33 cellular contexts compared by ENCODE assay signal in the genomic region with DNA sequence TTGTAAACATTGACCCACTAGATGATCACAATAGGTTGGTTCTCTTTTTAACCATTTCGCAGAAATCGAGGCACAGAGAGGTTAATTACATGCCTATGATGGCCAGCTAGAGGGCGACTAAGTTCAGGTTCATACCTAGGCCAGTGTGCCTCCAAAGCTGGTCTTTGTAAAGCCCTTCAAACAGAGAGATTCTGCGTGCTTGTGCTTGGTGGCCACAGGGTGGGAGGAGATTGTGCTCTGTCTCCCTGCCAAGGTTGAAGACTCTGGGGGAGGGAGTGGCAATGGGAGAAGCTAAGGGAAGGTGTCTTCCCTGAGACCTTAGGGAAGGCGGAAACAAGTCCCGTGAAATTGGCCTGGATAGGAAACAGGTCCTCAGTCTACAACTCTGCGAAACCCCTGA.
"Had no signal": no experiment of that assay in that cellular context is flagged by ENCODE, and none has a peak within 500 bp of the region (broad histone marks: within the 10 kb centered on the region; RNA-seq: fewer than 3 reads in every experiment).

No MANE protein-coding gene starts in this region.

- H3K27ac Mint-ChIP-seq: activated CD4-positive, alpha-beta T cell treated with anti-CD3 and anti-CD28 coated beads for 36 hours; activated CD8-positive, alpha-beta memory T cell treated with anti-CD3 and anti-CD28 coated beads, Interleukin-2, amount 10 ng/mL, durations not matched to agents 7 days and 5 days; activated CD8-positive, alpha-beta T cell treated with anti-CD3 and anti-CD28 coated beads, Interleukin-2, amount 10 ng/mL, durations not matched to agents 7 days and 5 days; activated naive CD8-positive, alpha-beta T cell; activated T-cell treated with anti-CD3 and anti-CD28 coated beads, Interleukin-2, amount 50 U/mL, for 72 hours; immature natural killer cell; mesothelial cell of epicardium; nephron progenitor cell; stimulated activated memory B cell treated with anti-CD40 and anti-IgM and Interleukin-4, amounts not matched to agents 10 μg/mL and 1 μg/mL and 100 μg/mL, for 72 hours; stimulated activated naive CD8-positive, alpha-beta T cell treated with anti-CD3 and anti-CD28 coated beads, Interleukin-15, amount 100 ng/mL, for 72 hours; type B pancreatic cell had no signal

- ATAC-seq: activated CD4-positive, alpha-beta T cell treated with anti-CD3 and anti-CD28 coated beads for 36 hours; activated CD8-positive, alpha-beta memory T cell treated with anti-CD3 and anti-CD28 coated beads, Interleukin-2, amount 10 ng/mL, durations not matched to agents 7 days and 5 days; activated CD8-positive, alpha-beta T cell treated with anti-CD3 and anti-CD28 coated beads, Interleukin-2, amount 10 ng/mL, durations not matched to agents 7 days and 5 days; activated T-cell treated with anti-CD3 and anti-CD28 coated beads, Interleukin-2, amount 50 U/mL, for 72 hours; body of pancreas; gastrocnemius medialis; left colon; stimulated activated memory B cell treated with anti-CD40 and anti-IgM and Interleukin-4, amounts not matched to agents 10 μg/mL and 1 μg/mL and 100 μg/mL, for 72 hours; stimulated activated naive CD8-positive, alpha-beta T cell treated with anti-CD3 and anti-CD28 coated beads, Interleukin-15, amount 100 ng/mL, for 72 hours had no signal

- H3K36me3 Mint-ChIP-seq: activated CD8-positive, alpha-beta memory T cell treated with anti-CD3 and anti-CD28 coated beads, Interleukin-2, amount 10 ng/mL, durations not matched to agents 7 days and 5 days; activated naive CD8-positive, alpha-beta T cell; immature natural killer cell; mesothelial cell of epicardium; naive B cell; stimulated activated memory B cell treated with anti-CD40 and anti-IgM and Interleukin-4, amounts not matched to agents 10 μg/mL and 1 μg/mL and 100 μg/mL, for 72 hours; type B pancreatic cell had no signal

- DNase-seq: activated CD4-positive, alpha-beta T cell treated with anti-CD3 and anti-CD28 coated beads for 36 hours; activated CD4-positive, CD25-positive, alpha-beta regulatory T cell; activated CD8-positive, alpha-beta memory T cell treated with anti-CD3 and anti-CD28 coated beads, Interleukin-2, amount 10 ng/mL, durations not matched to agents 7 days and 5 days; activated CD8-positive, alpha-beta T cell treated with anti-CD3 and anti-CD28 coated beads, Interleukin-2, amount 10 ng/mL, durations not matched to agents 7 days and 5 days; activated naive CD4-positive, alpha-beta T cell; activated T-cell treated with anti-CD3 and anti-CD28 coated beads, Interleukin-2, amount 50 U/mL, for 72 hours; aorta; body of pancreas; colonic mucosa; dorsolateral prefrontal cortex; effector memory CD4-positive, alpha-beta T cell; gastrocnemius medialis; glutamatergic neuron; immature natural killer cell; kidney; left colon; mammary epithelial cell; naive B cell; nephron progenitor cell; ovary; retina; sigmoid colon; small intestine; stimulated activated CD4-positive, alpha-beta T cell treated with anti-CD3 and anti-CD28 coated beads, Interleukin-4, amount 100 ng/mL, for 24 hours; stimulated activated naive CD8-positive, alpha-beta T cell treated with anti-CD3 and anti-CD28 coated beads, Interleukin-15, amount 100 ng/mL, for 72 hours; substantia nigra; T-helper 9 cell; uterus had no signal

- H3K27ac ChIP-seq: body of pancreas, colonic mucosa, dorsolateral prefrontal cortex, gastrocnemius medialis, ovary, prostate gland, sigmoid colon, uterus had no signal

- H3K27me3 ChIP-seq: body of pancreas, colonic mucosa, dorsolateral prefrontal cortex, gastrocnemius medialis, ovary, sigmoid colon, uterus had no signal

- H3K27me3 Mint-ChIP-seq: activated CD4-positive, alpha-beta T cell treated with anti-CD3 and anti-CD28 coated beads for 36 hours; activated naive CD8-positive, alpha-beta T cell; stimulated activated naive CD8-positive, alpha-beta T cell treated with anti-CD3 and anti-CD28 coated beads, Interleukin-15, amount 100 ng/mL, for 72 hours had no signal

- H3K4me1 ChIP-seq: body of pancreas, colonic mucosa, prostate gland, sigmoid colon, uterus had no signal

- H3K4me3 Mint-ChIP-seq: activated CD4-positive, alpha-beta T cell treated with anti-CD3 and anti-CD28 coated beads for 36 hours; activated CD8-positive, alpha-beta memory T cell treated with anti-CD3 and anti-CD28 coated beads, Interleukin-2, amount 10 ng/mL, durations not matched to agents 7 days and 5 days; activated CD8-positive, alpha-beta T cell treated with anti-CD3 and anti-CD28 coated beads, Interleukin-2, amount 10 ng/mL, durations not matched to agents 7 days and 5 days; activated naive CD8-positive, alpha-beta T cell; activated T-cell treated with anti-CD3 and anti-CD28 coated beads, Interleukin-2, amount 50 U/mL, for 72 hours; immature natural killer cell; mesothelial cell of epicardium; naive B cell; nephron progenitor cell; stimulated activated memory B cell treated with anti-CD40 and anti-IgM and Interleukin-4, amounts not matched to agents 10 μg/mL and 1 μg/mL and 100 μg/mL, for 72 hours; stimulated activated naive CD8-positive, alpha-beta T cell treated with anti-CD3 and anti-CD28 coated beads, Interleukin-15, amount 100 ng/mL, for 72 hours; type B pancreatic cell had no signal

- H3K36me3 ChIP-seq: colonic mucosa, gastrocnemius medialis, ovary, prostate gland, sigmoid colon, uterus had no signal

- H3K4me1 Mint-ChIP-seq: activated CD4-positive, alpha-beta T cell treated with anti-CD3 and anti-CD28 coated beads for 36 hours; activated CD8-positive, alpha-beta memory T cell treated with anti-CD3 and anti-CD28 coated beads, Interleukin-2, amount 10 ng/mL, durations not matched to agents 7 days and 5 days; immature natural killer cell; mesothelial cell of epicardium; naive B cell; stimulated activated memory B cell treated with anti-CD40 and anti-IgM and Interleukin-4, amounts not matched to agents 10 μg/mL and 1 μg/mL and 100 μg/mL, for 72 hours; stimulated activated naive CD8-positive, alpha-beta T cell treated with anti-CD3 and anti-CD28 coated beads, Interleukin-15, amount 100 ng/mL, for 72 hours had no signal

- H3K9me3 ChIP-seq: body of pancreas, colonic mucosa, gastrocnemius medialis, ovary, prostate gland, sigmoid colon, uterus had no signal

- H3K9me3 Mint-ChIP-seq: activated T-cell treated with anti-CD3 and anti-CD28 coated beads, Interleukin-2, amount 50 U/mL, for 72 hours; immature natural killer cell; mesothelial cell of epicardium; naive B cell; nephron progenitor cell; stimulated activated naive CD8-positive, alpha-beta T cell treated with anti-CD3 and anti-CD28 coated beads, Interleukin-15, amount 100 ng/mL, for 72 hours had no signal

- H3K4me3 ChIP-seq: body of pancreas, colonic mucosa, dorsolateral prefrontal cortex, gastrocnemius medialis, ovary, prostate gland, sigmoid colon, uterus had no signal
